ENCODE assay signal across 21 cellular contexts in the genomic region with DNA sequence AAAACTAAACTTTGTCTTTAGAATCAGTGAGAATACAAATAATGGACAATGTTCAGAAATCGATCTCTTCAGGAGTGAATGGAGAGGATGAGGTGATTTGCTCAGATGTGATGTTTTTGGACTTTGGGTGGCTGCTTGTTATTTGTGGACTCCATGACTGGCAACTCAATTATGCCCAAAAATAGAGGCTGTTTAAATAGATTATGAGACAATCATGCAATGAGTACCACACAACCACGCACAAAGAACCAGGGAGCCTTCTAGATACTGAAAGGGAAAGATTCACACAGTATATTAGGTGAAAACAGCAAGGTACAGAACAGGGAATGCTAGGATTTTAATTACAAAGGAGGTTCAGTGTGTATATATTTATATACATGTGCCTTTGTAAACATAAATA.
"Had no signal": no experiment of that assay in that cellular context is flagged by ENCODE, and none has a peak within 500 bp of the region (broad histone marks: within the 10 kb centered on the region; RNA-seq: fewer than 3 reads in every experiment).

No MANE protein-coding gene starts in this region.

- H3K4me3 ChIP-seq: hepatocyte, lower lobe of right lung, pancreas, right atrium auricular region, spleen, suprapubic skin, thoracic aorta, tibial artery, uterus had no signal

- DNase-seq: head of caudate nucleus; islet precursor cell; lower lobe of right lung; mammary epithelial cell; mesenchymal stem cell; naive thymus-derived CD4-positive, alpha-beta T cell; pancreas; posterior cingulate gyrus; small intestine; spleen; stimulated activated CD4-positive, alpha-beta T cell treated with anti-CD3 and anti-CD28 coated beads, Interleukin-4, amount 100 ng/mL, for 24 hours; stimulated activated naive CD4-positive, alpha-beta T cell; tibial artery; trophoblast cell; uterus had no signal

- H3K27me3 ChIP-seq: hepatocyte, pancreas, right atrium auricular region, spleen, suprapubic skin, tibial artery, uterus had no signal

- H3K4me1 ChIP-seq: suprapubic skin, uterus had no signal

- H3K9me3 ChIP-seq: lower lobe of right lung, pancreas, right atrium auricular region, spleen, suprapubic skin, thoracic aorta, tibial artery, uterus had no signal

- H2AFZ ChIP-seq: hepatocyte had no signal

- H3K79me2 ChIP-seq: hepatocyte had no signal

- H3K4me2 ChIP-seq: hepatocyte had no signal

- H3K36me3 ChIP-seq: lower lobe of right lung, pancreas, right atrium auricular region, spleen, suprapubic skin, thoracic aorta, tibial artery, uterus had no signal

- H3K27ac ChIP-seq: hepatocyte, lower lobe of right lung, pancreas, right atrium auricular region, spleen, suprapubic skin, thoracic aorta, tibial artery, uterus had no signal

- ATAC-seq: lower lobe of right lung; naive thymus-derived CD4-positive, alpha-beta T cell; natural killer cell treated with Interleukin-12 subunit alpha and Interleukin-12 subunit beta and Interleukin-15 and Interleukin-18, amount 100 ng/mL, for 72 hours; pancreas; stimulated activated effector memory CD8-positive, alpha-beta T cell treated with anti-CD3 and anti-CD28 coated beads, Interleukin-12 subunit alpha, Interleukin-12 subunit beta, amount 100 ng/mL, for 72 hours had no signal
